ENCODE assay signal across 8 cellular contexts in the genomic region with DNA sequence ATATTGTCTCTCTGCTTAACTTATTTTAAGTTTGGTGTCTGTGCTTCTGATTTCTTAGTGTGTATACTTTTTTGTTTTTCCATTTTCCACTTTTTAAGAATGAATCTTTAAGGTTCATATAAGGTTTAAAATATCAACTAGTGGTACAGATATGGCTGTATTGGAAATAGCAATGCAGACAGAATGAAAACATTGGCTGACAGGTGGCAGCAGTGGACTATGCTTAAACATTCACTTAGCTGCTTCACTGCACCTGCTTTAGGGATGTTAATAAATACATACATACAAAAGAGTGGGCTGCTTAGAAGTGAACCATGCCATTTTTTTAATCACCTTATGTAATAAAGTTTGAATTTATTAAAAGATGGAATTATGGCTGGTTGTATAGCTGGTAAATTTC. TPM values are rescaled to one million over a fixed set of nuclear protein-coding genes. Genes with fewer than 3 reads are reported as not detected.
A peak's percentile ranks its signal among the peaks of the same experiment; 100 is the strongest.
DNase-seq lines count a peak whose midpoint lies in the region; ATAC-seq and TF ChIP-seq lines count a peak whose summit lies in the region.
"Had no signal": no experiment of that assay in that cellular context is flagged by ENCODE, and none has a peak within 500 bp of the region (broad histone marks: within the 10 kb centered on the region; RNA-seq: fewer than 3 reads in every experiment).

No MANE protein-coding gene starts in this region.

- no peaks in the 10 kb centered on the region for H3K27me3 ChIP-seq in prostate gland (replicated peaks; ENCODE audit: insufficient read depth)
- H3K27me3 ChIP-seq: SJCRH30 had no signal

- ATAC-seq in GM21529 (IDR thresholded peaks at IDR 0.05; ENCODE audit: unreplicated experiment) (peak; percentile 77), HG02852 (IDR thresholded peaks at IDR 0.05; ENCODE audit: unreplicated experiment) (no peak)

- no peaks in the 10 kb centered on the region for H3K4me1 ChIP-seq in prostate gland (replicated peaks)
- H3K4me1 ChIP-seq: SJCRH30 had no signal

- no peaks in the 10 kb centered on the region for H3K36me3 ChIP-seq in prostate gland

- no peak overlapping the region for H3K4me3 ChIP-seq in prostate gland
- H3K4me3 ChIP-seq: SJCRH30 had no signal

- no peaks in the 10 kb centered on the region for H3K9me3 ChIP-seq in prostate gland
- H3K9me3 ChIP-seq: SJCRH30 had no signal

- peak; percentile 12 to 36 for DNase-seq in NCI-H2081 (lab: John Stamatoyannopoulos, UW)
- DNase-seq in dermis microvascular lymphatic vessel endothelial cell (ENCODE audit: low read depth in 2 of 2): peak; percentile 25 to 40
- DNase-seq in inferior parietal cortex (ENCODE audit: extremely low spot score): no peak
- no peak for DNase-seq in prostate gland (ENCODE audit: low spot score)

- TF ChIP-seq CTCF in GM12874 (IDR thresholded peaks at IDR 0.05; ENCODE audit: insufficient read depth, low read depth, low read length) (0 out of 2 replicates have a peak, but pooled peaks have one; percentile 14), prostate gland (IDR thresholded peaks at IDR 0.05) (peak in 1 of 4 experiments; percentile 19)

- no peak for TF ChIP-seq POLR2A in prostate gland (IDR thresholded peaks at IDR 0.05)

- intact Hi-C loops in prostate gland (cut with DNase I): no loop called here

- no peak overlapping the region for H3K27ac ChIP-seq in prostate gland
- H3K27ac ChIP-seq: SJCRH30 had no signal

RNA-seq across cellular contexts. Expression of a gene that starts 27.3 kb away (rescaled TPM):
- 86.9 and 114 TPM in 2 replicates for total RNA-seq in dermis microvascular lymphatic vessel endothelial cell
- 100 to 1,000 TPM; 136 to 175 TPM for total RNA-seq in prostate gland

Comparison
In these comparisons a context has a peak if more than half of its experiments do, and no peak if none do; other contexts are left out.
1. DNase-seq: peak in NCI-H2081 (2 of 2) and dermis microvascular lymphatic vessel endothelial cell (2 of 2); none in inferior parietal cortex (single experiment) and prostate gland (single experiment).